In the genomic region with DNA sequence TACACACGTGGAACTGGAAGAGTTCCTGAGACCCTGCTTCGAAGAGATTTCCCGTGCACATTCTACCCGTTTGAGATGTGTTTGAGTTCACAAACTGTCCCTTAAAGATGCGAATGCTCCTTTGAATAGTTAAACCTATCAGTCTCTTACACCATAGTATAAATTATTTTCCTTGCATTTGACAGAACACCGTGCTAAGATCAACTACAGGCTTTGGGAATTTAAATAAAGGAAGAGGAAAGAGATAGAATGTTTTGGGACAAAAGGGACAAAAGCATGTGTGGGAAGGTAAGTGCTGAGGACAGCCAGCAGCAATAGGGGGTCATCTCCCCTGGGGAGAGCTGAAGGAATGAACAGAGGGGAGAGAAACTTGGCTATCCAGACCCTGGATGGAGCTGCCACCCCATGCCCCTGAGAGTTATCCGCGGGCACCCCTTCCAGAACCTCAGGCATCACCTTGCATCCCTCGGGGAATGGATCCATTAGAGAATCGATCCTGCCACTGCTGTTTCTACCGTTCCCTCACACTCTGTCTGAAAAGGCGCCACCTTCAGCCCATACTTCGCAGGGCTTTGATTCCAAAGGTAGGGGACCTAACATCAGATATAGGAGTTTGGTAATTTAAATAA, we compare ENCODE assay signal across 8 cellular contexts. TPM values are rescaled to one million over a fixed set of nuclear protein-coding genes. Genes with fewer than 3 reads are reported as not detected.
DNase-seq lines count a peak whose midpoint lies in the region; ATAC-seq, FAIRE-seq and TF ChIP-seq lines count a peak whose summit lies in the region.

No MANE protein-coding gene starts in this region.

- H3K4me1 Mint-ChIP-seq in dendritic cell treated with granulocyte-macrophage colony-stimulating factor and Interleukin-4, amounts not matched to agents 40 ng/mL and 50 ng/mL, for 4 days (ENCODE audit: low read depth), result peaks cover 33% of the 10 kb centered on the region
- H3K4me1 Mint-ChIP-seq in nephron progenitor cell, result peaks cover 25% of the 10 kb centered on the region

- H3K36me3 Mint-ChIP-seq in dendritic cell treated with granulocyte-macrophage colony-stimulating factor and Interleukin-4, amounts not matched to agents 40 ng/mL and 50 ng/mL, for 4 days (ENCODE audit: low read depth), result no peaks in the 10 kb centered on the region
- peaks cover 8% of the 10 kb centered on the region for H3K36me3 Mint-ChIP-seq in nephron progenitor cell (ENCODE audit: low read depth)

- FAIRE-seq in GM12891 (lab: Jason Lieb, UNC), result peak; percentile 57
- peak; percentile 54 for FAIRE-seq in RCC 7860 (lab: Jason Lieb, UNC)

- peak overlapping the region; percentile 18 for H3K4me3 Mint-ChIP-seq in dendritic cell treated with granulocyte-macrophage colony-stimulating factor and Interleukin-4, amounts not matched to agents 40 ng/mL and 50 ng/mL, for 4 days
- peak overlapping the region; percentile 84 for H3K4me3 Mint-ChIP-seq in nephron progenitor cell

- H3K9me3 Mint-ChIP-seq in dendritic cell treated with granulocyte-macrophage colony-stimulating factor and Interleukin-4, amounts not matched to agents 40 ng/mL and 50 ng/mL, for 4 days, result no peaks in the 10 kb centered on the region
- H3K9me3 Mint-ChIP-seq in nephron progenitor cell, result no peaks in the 10 kb centered on the region

- CTCF ChIA-PET in AG04450 (lab: Charles Lee), result no interaction called here

- peaks cover 39% of the 10 kb centered on the region for H3K27me3 Mint-ChIP-seq in dendritic cell treated with granulocyte-macrophage colony-stimulating factor and Interleukin-4, amounts not matched to agents 40 ng/mL and 50 ng/mL, for 4 days
- peaks cover 16% of the 10 kb centered on the region for H3K27me3 Mint-ChIP-seq in nephron progenitor cell (ENCODE audit: low read depth, poor library complexity)

- no peak for DNase-seq in AG04450 (ENCODE audit: low read depth, low spot score)
- DNase-seq in GM12891 (ENCODE audit: insufficient read length, low spot score), result no peak
- no peak for DNase-seq in RCC 7860 (ENCODE audit: low spot score)
- DNase-seq in nephron progenitor cell, result no peak
- no peak for DNase-seq in effector CD8-positive, alpha-beta T cell (lab: John Stamatoyannopoulos, UW)

- ATAC-seq in GM18861 (IDR thresholded peaks at IDR 0.05; ENCODE audit: unreplicated experiment) (no peak), HG03354 (IDR thresholded peaks at IDR 0.05; ENCODE audit: poor library complexity, severe bottlenecking, unreplicated experiment) (no peak)

- no peak for TF ChIP-seq POLR2A in GM12891 (IDR thresholded peaks at IDR 0.05; ENCODE audit: low read depth, low read length)

- no peak overlapping the region for H3K27ac ChIP-seq in AG04450 (ENCODE audit: low read depth, low read length)

- intact Hi-C loops in dendritic cell treated with granulocyte-macrophage colony-stimulating factor and Interleukin-4, amounts not matched to agents 40 ng/mL and 50 ng/mL, for 4 days (cut with micrococcal nuclease), result no loop called here

- peak; percentile 33 for TF ChIP-seq CTCF in AG04450 (IDR thresholded peaks at IDR 0.05; ENCODE audit: low read depth, low read length)
- no peak for TF ChIP-seq CTCF in nephron progenitor cell (IDR thresholded peaks at IDR 0.05)

- H3K9me3 ChIP-seq in AG04450 (ENCODE audit: control insufficient read depth, insufficient read depth, low read length), result no peaks in the 10 kb centered on the region

- H3K27ac Mint-ChIP-seq in dendritic cell treated with granulocyte-macrophage colony-stimulating factor and Interleukin-4, amounts not matched to agents 40 ng/mL and 50 ng/mL, for 4 days, result no peak overlapping the region
- no peak overlapping the region for H3K27ac Mint-ChIP-seq in nephron progenitor cell

- H3K27me3 ChIP-seq in AG04450 (ENCODE audit: control insufficient read depth, insufficient read depth, low read length), result no peaks in the 10 kb centered on the region

- POLR2A ChIA-PET in AG04450 (lab: Yijun Ruan, JAX), result no interaction called here

- H3K4me3 ChIP-seq in AG04450 (ENCODE audit: low read depth, low read length), result peak overlapping the region; percentile 66

TF ChIP-seq in GM12891, 5 proteins besides CTCF, POLR2A, EP300 and RAD21:
- TF ChIP-seq POU2F2 (IDR thresholded peaks at IDR 0.05; ENCODE audit: low read depth, low read length), result no peak
- no peak for TF ChIP-seq POLR2AphosphoS5 (IDR thresholded peaks at IDR 0.05; ENCODE audit: low read depth, low read length)
- TF ChIP-seq PAX5 (IDR thresholded peaks at IDR 0.05; ENCODE audit: insufficient read depth, low read length, severe bottlenecking), result no peak
- no peak for TF ChIP-seq SPI1 (IDR thresholded peaks at IDR 0.05; ENCODE audit: low read depth, low read length)
- no peak for TF ChIP-seq TAF1 (IDR thresholded peaks at IDR 0.05; ENCODE audit: low read depth, low read length)

RNA-seq across cellular contexts. Expression of gene ADCY3, which starts 0.9 kb away (rescaled TPM):
- 29.6 and 41.1 TPM in 2 replicates for polyA plus RNA-seq in AG04450 (2011; rRNA removed)
- polyA minus RNA-seq in AG04450 (2011; rRNA and poly(A)+ RNA removed), result 74.7 and 85.1 TPM in 2 replicates
- 95.3 TPM for polyA plus RNA-seq in GM12891 (2012; ENCODE audit: low read depth, missing spikeins)

RNA-seq across cellular contexts. Expression of gene DNAJC27, which starts 50.8 kb away (rescaled TPM):
- polyA plus RNA-seq in AG04450 (2011; rRNA removed), result 3.5 and 4.1 TPM in 2 replicates
- 3.7 and 7.4 TPM in 2 replicates for polyA minus RNA-seq in AG04450 (2011; rRNA and poly(A)+ RNA removed)
- polyA plus RNA-seq in GM12891 (2012; ENCODE audit: low read depth, missing spikeins), result 1.2 TPM
